10 cellular contexts compared by ENCODE assay signal in genomic region chr6:146542881-146543210, GRCh38. TPM values are rescaled to one million over a fixed set of nuclear protein-coding genes. Genes with fewer than 3 reads are reported as not detected.
DNase-seq lines count a peak whose midpoint lies in the region; ATAC-seq and TF ChIP-seq lines count a peak whose summit lies in the region.
"Had no signal": no experiment of that assay in that cellular context is flagged by ENCODE, and none has a peak within 500 bp of the region (broad histone marks: within the 10 kb centered on the region; RNA-seq: fewer than 3 reads in every experiment).

No MANE protein-coding gene starts in this region.

- H3K27me3 ChIP-seq in tibial artery: no peaks in the 10 kb centered on the region

- H3K9me3 ChIP-seq in mesodermal cell (ENCODE audit: control insufficient read depth, low read length) (no peaks in the 10 kb centered on the region), tibial artery (no peaks in the 10 kb centered on the region)

- H3K4me3 ChIP-seq in mesodermal cell (ENCODE audit: extremely low read depth, insufficient read depth, low read length, poor library complexity, severe bottlenecking) (peak overlapping the region; percentile 71), tibial artery (peak overlapping the region; percentile 79 to 83)

- DNase-seq in activated T-cell treated with anti-CD3 and anti-CD28 coated beads, Interleukin-2, amount 50 U/mL, for 24 hours: no peak
- no peak for DNase-seq in activated T-cell treated with anti-CD3 and anti-CD28 coated beads, Interleukin-2, amount 50 U/mL, for 1 hour
- DNase-seq in tibial artery (no peak), KBM-7 (no peak)
- DNase-seq: CD4-positive, CD25-positive, alpha-beta regulatory T cell; NCI-H1092 treated with DMSO at 0.1 percent for 48 hours had no signal

- peaks cover 40% of the 10 kb centered on the region for H3K27me3 Mint-ChIP-seq in activated T-cell treated with anti-CD3 and anti-CD28 coated beads, Interleukin-2, amount 50 U/mL, for 24 hours

- H3K4me1 Mint-ChIP-seq in activated T-cell treated with anti-CD3 and anti-CD28 coated beads, Interleukin-2, amount 50 U/mL, for 24 hours (ENCODE audit: low read depth): peaks cover 12% of the 10 kb centered on the region

- H3K4me1 ChIP-seq in mesodermal cell (ENCODE audit: control insufficient read depth, insufficient read depth, low read length, poor library complexity, severe bottlenecking) (peaks cover 9% of the 10 kb centered on the region), tibial artery (peaks cover 0 to 33% (median 20%) of the 10 kb centered on the region in 4 donors)

- H3K36me3 Mint-ChIP-seq in activated T-cell treated with anti-CD3 and anti-CD28 coated beads, Interleukin-2, amount 50 U/mL, for 24 hours (ENCODE audit: low read depth): peaks cover 2% of the 10 kb centered on the region
- H3K36me3 Mint-ChIP-seq: CD4-positive, CD25-positive, alpha-beta regulatory T cell had no signal

- H3K36me3 ChIP-seq in mesodermal cell (ENCODE audit: control insufficient read depth, insufficient read depth, low read length): no peaks in the 10 kb centered on the region
- no peaks in the 10 kb centered on the region for H3K36me3 ChIP-seq in tibial artery

- 83 to 86% methylated on average over 4 to 9 of the region's 9 CpGs for WGBS in mesodermal cell (ENCODE audit: insufficient coverage in 2 of 2), 2 experiments

- in situ Hi-C loops in KBM-7 (cut with MboI; ENCODE audit: low pct_unique_long_range_greater_than_20kb, low sequenced_read_pairs): no loop called here

- H3K27ac Mint-ChIP-seq in activated T-cell treated with anti-CD3 and anti-CD28 coated beads, Interleukin-2, amount 50 U/mL, for 24 hours: no peak overlapping the region
- H3K27ac Mint-ChIP-seq: CD4-positive, CD25-positive, alpha-beta regulatory T cell had no signal

- no peak for ATAC-seq in HG03469 (IDR thresholded peaks at IDR 0.05; ENCODE audit: unreplicated experiment)
- no peak for ATAC-seq in GM21447 (IDR thresholded peaks at IDR 0.05; ENCODE audit: unreplicated experiment)

- H3K4me3 Mint-ChIP-seq in activated T-cell treated with anti-CD3 and anti-CD28 coated beads, Interleukin-2, amount 50 U/mL, for 24 hours: peak overlapping the region; percentile 4

- H3K27ac ChIP-seq in cingulate gyrus (ENCODE audit: low read depth, low read length) (peak overlapping the region; percentile 57), mesodermal cell (ENCODE audit: low read depth, low read length, severe bottlenecking) (peak overlapping the region; percentile 77), tibial artery (peak overlapping the region; percentile 98 to 99)

- TF ChIP-seq CTCF in tibial artery (IDR thresholded peaks at IDR 0.05): no peak

- intact Hi-C loops in tibial artery (cut with DNase I; ENCODE audit: low total_unique reads): loop anchor here (5.0 to 10.0 kb wide), 3 partner anchors 159 to 808 kb away; partner anchors contain the start of genes EPM2A and SHPRH

- no peaks in the 10 kb centered on the region for H3K9me3 Mint-ChIP-seq in activated T-cell treated with anti-CD3 and anti-CD28 coated beads, Interleukin-2, amount 50 U/mL, for 24 hours

RNA-seq across cellular contexts. Expression of gene RAB32, which starts 0.8 kb away (rescaled TPM):
- polyA plus RNA-seq in mesodermal cell (2013, experiment 1 of 2): 39.8 TPM
- 33.9 TPM for polyA plus RNA-seq in mesodermal cell (2013, experiment 2 of 2)

RNA-seq across cellular contexts. Expression of gene ADGB, which starts 55.9 kb away (rescaled TPM):
- not detected for polyA plus RNA-seq in mesodermal cell (2013, experiment 1 of 2)
- not detected for polyA plus RNA-seq in mesodermal cell (2013, experiment 2 of 2)
- polyA plus RNA-seq: CD4-positive, CD25-positive, alpha-beta regulatory T cell had no signal
